8 cellular contexts compared by ENCODE assay signal in the genomic region with DNA sequence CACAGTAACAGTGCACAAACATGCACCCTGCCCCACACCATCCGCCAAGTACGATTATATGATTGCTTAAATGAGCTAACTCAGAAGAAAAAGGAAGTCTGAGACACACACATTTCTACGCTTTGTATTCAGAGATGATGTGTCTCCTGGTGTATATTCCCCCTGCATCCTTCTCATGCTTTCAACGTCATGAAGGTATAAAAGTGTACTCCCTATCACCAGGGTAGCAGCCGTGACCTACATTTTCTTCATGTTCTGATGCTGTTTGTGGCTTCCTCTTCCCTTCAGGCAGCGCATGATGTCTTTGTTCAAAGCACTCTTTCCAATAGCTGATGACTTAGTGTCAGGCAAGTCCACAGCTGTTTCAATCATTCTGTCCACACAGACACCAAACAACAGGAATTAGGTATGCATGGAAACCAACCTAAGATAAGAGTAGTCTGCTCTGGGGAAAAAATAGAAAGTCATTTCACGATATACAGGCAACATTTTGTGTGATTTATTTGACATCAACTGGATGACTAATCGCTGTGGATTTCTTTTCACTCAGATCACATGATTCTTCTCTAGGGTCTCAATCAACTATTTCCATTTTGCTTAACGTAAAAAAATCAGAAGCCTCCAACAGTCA.
DNase-seq lines count a peak whose midpoint lies in the region; ATAC-seq, FAIRE-seq and TF ChIP-seq lines count a peak whose summit lies in the region.

No MANE protein-coding gene starts in this region.

- no peak for TF ChIP-seq EP300 in GM12878 (IDR thresholded peaks at IDR 0.05; ENCODE audit: borderline replicate concordance in 1 of 2, control insufficient read depth in 1 of 2, low read depth in 2 of 2, low read length in 2 of 2)

- H3K4me3 ChIP-seq in GM12878 = no peak overlapping the region

- RAD21 ChIA-PET in GM12878 (lab: Charles Lee; ENCODE audit: unreplicated experiment) = no interaction called here

- no peaks in the 10 kb centered on the region for H3K27me3 Mint-ChIP-seq in T-cell

- peak overlapping the region; percentile 37 for H2AFZ ChIP-seq in GM12878 (ENCODE audit: control insufficient read depth, low read depth, low read length)

- no TSS peak for BruUV-seq in GM12878 (replicated peaks; lab: Mats Ljungman, UMichigan)

- POLR2A ChIA-PET in T-cell (lab: Charles Lee) (interaction anchor here (0.5 to 4.1 kb wide), 29 partner anchors 9 to 1231 kb away, joined by 3 to 52 read pairs (median 5); partner anchors contain the start of gene PTGER4 (in 1 of the 2)), GM12878 (lab: Charles Lee) (no interaction called here)

- intact Hi-C loops in GM12878 (cut with micrococcal nuclease; ENCODE audit: unreplicated experiment) = no loop called here

- peak overlapping the region; percentile 98 to 100 for H3K27ac Mint-ChIP-seq in T-cell

- H3K9ac ChIP-seq in GM12878 (ENCODE audit: control insufficient read depth, insufficient read depth, low read length) = no peak overlapping the region

- H3K27ac ChIP-seq in GM12878 (ENCODE audit: control insufficient read depth, insufficient read depth) = no peak overlapping the region

- TF ChIP-seq CTCF in GM12878 (IDR thresholded peaks at IDR 0.05 in 2 of 3, conservative IDR thresholded peaks at IDR 0.05 in 1 of 3; ENCODE audit: control insufficient read depth in 2 of 3, extremely low read depth in 1 of 3, insufficient read depth in 1 of 3, low read depth in 3 of 3, low read length in 3 of 3) = no peak

- H3K36me3 Mint-ChIP-seq in T-cell = peaks cover 2% of the 10 kb centered on the region

- no peaks in the 10 kb centered on the region for H3K36me3 ChIP-seq in GM12878 (ENCODE audit: control insufficient read depth in 2 of 2, insufficient read depth in 2 of 2, low read length in 1 of 2)

- H3K9me3 Mint-ChIP-seq in T-cell = peaks cover 0 to 6% (median 0%) of the 10 kb centered on the region in 3 donors

- no peak overlapping the region for H3K4me2 ChIP-seq in GM12878 (ENCODE audit: control insufficient read depth, insufficient read depth)

- in situ Hi-C loops in GM12878 (cut with MboI) = no loop called here

- H3K9me3 ChIP-seq in GM12878 (replicated peaks; ENCODE audit: control insufficient read depth, insufficient read depth, low read length) = no peaks in the 10 kb centered on the region; the same call in 1 of the 3 replicates

- CTCF ChIA-PET in T-cell (lab: Charles Lee) (interaction anchor here (0.5 to 3.0 kb wide), 20 partner anchors 18 to 390 kb away, joined by 3 to 30 read pairs (median 3); no protein-coding TSS in a partner anchor), GM12878 (lab: Yijun Ruan, JAX) (interaction anchor here (0.6 to 1.4 kb wide), 2 partner anchors 9 to 730 kb away, joined by 3 to 5 read pairs; no protein-coding TSS in a partner anchor)

- 10% methylated on average over 9 of the region's 9 CpGs for WGBS in GM12878 (ENCODE audit: insufficient coverage, insufficient replicate concordance, low lambda C conversion rate, missing lambda C conversion rate)

- FAIRE-seq in H54 (lab: Jason Lieb, UNC) = peak; percentile 94
- FAIRE-seq in GM12878 (lab: Jason Lieb, UNC) = no peak
- FAIRE-seq in urothelium cell line (lab: Jason Lieb, UNC) = peak; percentile 90

- no peaks in the 10 kb centered on the region for H3K27me3 ChIP-seq in GM12878 (replicated peaks in 1 of 2; ENCODE audit: control insufficient read depth in 2 of 2, insufficient read depth in 2 of 2, low read length in 1 of 2)

- no peaks in the 10 kb centered on the region for H4K20me1 ChIP-seq in GM12878 (ENCODE audit: control insufficient read depth, insufficient read depth)

- peak overlapping the region; percentile 66 to 80 (median 76) for H3K4me3 Mint-ChIP-seq in T-cell

- SMC1A ChIA-PET in GM12878 (lab: Charles Lee; ENCODE audit: uncharacterized antibody, unreplicated experiment) = interaction anchor here (0.9 to 1.7 kb wide), 7 partner anchors 21 to 1003 kb away, joined by 3 to 5 read pairs (median 4); no protein-coding TSS in a partner anchor

- H3K79me2 ChIP-seq in GM12878 (ENCODE audit: control insufficient read depth, insufficient read depth, low read length) = no peaks in the 10 kb centered on the region

- no peak for TF ChIP-seq POLR2A in H54 (IDR thresholded peaks at IDR 0.05; ENCODE audit: low read depth, low read length)
- no peak for TF ChIP-seq POLR2A in GM12878 (IDR thresholded peaks at IDR 0.05; ENCODE audit: low read depth, low read length)

- no peak for TF ChIP-seq RAD21 in GM12878 (IDR thresholded peaks at IDR 0.05; ENCODE audit: insufficient read depth, low read depth, low read length)

- H3K4me1 ChIP-seq in GM12878 (ENCODE audit: control insufficient read depth, insufficient read depth, low read length) = peaks cover 10% of the 10 kb centered on the region

- DNase-seq in H54 (ENCODE audit: insufficient read length, low spot score) (peak; percentile 29), T-cell (peak; percentile 35 to 95 (median 78)), GM12878 (ENCODE audit: low read depth, low spot score) (no peak), myocyte (ENCODE audit: low read depth) (peak; percentile 91), urothelium cell line (ENCODE audit: low spot score) (peak; percentile 57), ecto neural progenitor cell (ENCODE audit: low spot score) (no peak)

- H3K4me1 Mint-ChIP-seq in T-cell = peaks cover 64 to 67% (median 65%) of the 10 kb centered on the region in 3 donors

- ATAC-seq in T-cell (replicated peaks in 1 of 4) = peak; percentile 86 to 91 (median 89)
- peak; percentile 34 for ATAC-seq in GM12878
- no peak for ATAC-seq in GM21825 (IDR thresholded peaks at IDR 0.05; ENCODE audit: unreplicated experiment)
- ATAC-seq in HG03135 (IDR thresholded peaks at IDR 0.05; ENCODE audit: unreplicated experiment) = no peak

TF ChIP-seq in GM12878, 131 proteins besides CTCF, POLR2A, EP300 and RAD21:
- TF ChIP-seq SPI1 (IDR thresholded peaks at IDR 0.05; ENCODE audit: borderline replicate concordance, insufficient read depth, low read depth, low read length) (0 out of 2 replicates have a peak, but pooled peaks have one; percentile 2), MEF2B (IDR thresholded peaks at IDR 0.05; ENCODE audit: partially characterized antibody, poor library complexity, severe bottlenecking) (no peak)

Comparison
In these comparisons a context has a peak if more than half of its experiments do, and no peak if none do; other contexts are left out.
1. DNase-seq: peak in H54 (single experiment), T-cell (34 of 34), myocyte (single experiment) and urothelium cell line (single experiment); none in GM12878 (single experiment) and ecto neural progenitor cell (single experiment).
2. ATAC-seq: peak in T-cell (4 of 4) and GM12878 (single experiment); none in GM21825 (single experiment) and HG03135 (single experiment).